ENCODE assay signal across 14 cellular contexts in the genomic region with DNA sequence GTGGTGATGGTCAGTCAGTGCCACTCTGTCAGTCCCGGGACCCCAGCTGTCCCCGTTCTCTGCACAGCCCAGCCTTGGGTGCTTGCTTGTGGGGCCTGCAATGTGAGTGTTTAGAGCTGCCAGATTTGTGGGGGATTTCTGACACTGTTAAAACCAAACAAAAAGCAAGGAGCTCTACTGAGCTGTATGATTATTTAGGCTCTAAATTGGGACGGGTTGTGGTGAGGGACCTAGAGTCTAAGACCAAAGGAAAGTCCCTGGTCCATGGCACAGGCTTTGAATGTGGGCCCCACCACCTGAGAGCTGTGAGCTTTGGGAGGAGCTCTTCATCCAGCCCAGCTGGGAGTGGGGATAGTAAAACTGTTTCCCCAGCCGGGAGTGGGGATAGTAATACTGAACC.
DNase-seq lines count a peak whose midpoint lies in the region; ATAC-seq and TF ChIP-seq lines count a peak whose summit lies in the region.
"Had no signal": no experiment of that assay in that cellular context is flagged by ENCODE, and none has a peak within 500 bp of the region (broad histone marks: within the 10 kb centered on the region; RNA-seq: fewer than 3 reads in every experiment).

No MANE protein-coding gene starts in this region.

- no peaks in the 10 kb centered on the region for H3K27me3 ChIP-seq in dorsolateral prefrontal cortex

- H3K9me3 Mint-ChIP-seq in activated CD4-positive, alpha-beta memory T cell treated with anti-CD3 and anti-CD28 coated beads for 36 hours: no peaks in the 10 kb centered on the region
- H3K9me3 Mint-ChIP-seq: natural killer cell had no signal

- CTCF ChIA-PET in activated CD4-positive, alpha-beta memory T cell treated with anti-CD3 and anti-CD28 coated beads for 36 hours (lab: Charles Lee): no interaction called here

- peak; percentile 47 for DNase-seq in GM10266 (ENCODE audit: extremely low spot score)
- no peak for DNase-seq in dorsolateral prefrontal cortex
- no peak for DNase-seq in A172 (ENCODE audit: low spot score)
- no peak for DNase-seq in GM19240 (ENCODE audit: insufficient read length, low spot score)
- no peak for DNase-seq in activated CD4-positive, alpha-beta memory T cell treated with anti-CD3 and anti-CD28 coated beads for 36 hours
- DNase-seq: activated naive CD4-positive, alpha-beta T cell; cortex of kidney; DND-41; foreskin melanocyte; islet precursor cell; natural killer cell had no signal

- no peaks in the 10 kb centered on the region for H3K27me3 Mint-ChIP-seq in activated CD4-positive, alpha-beta memory T cell treated with anti-CD3 and anti-CD28 coated beads for 36 hours

- no peak overlapping the region for H3K4me3 ChIP-seq in dorsolateral prefrontal cortex

- intact Hi-C loops in dorsolateral prefrontal cortex (cut with DNase I): no loop called here
- intact Hi-C loops in activated CD4-positive, alpha-beta memory T cell treated with anti-CD3 and anti-CD28 coated beads for 36 hours (cut with micrococcal nuclease): no loop called here

- no peaks in the 10 kb centered on the region for H3K36me3 Mint-ChIP-seq in activated CD4-positive, alpha-beta memory T cell treated with anti-CD3 and anti-CD28 coated beads for 36 hours
- H3K36me3 Mint-ChIP-seq: natural killer cell had no signal

- no peak overlapping the region for H3K4me3 Mint-ChIP-seq in activated CD4-positive, alpha-beta memory T cell treated with anti-CD3 and anti-CD28 coated beads for 36 hours
- H3K4me3 Mint-ChIP-seq: natural killer cell had no signal

- TF ChIP-seq CTCF in GM10266 (IDR thresholded peaks at IDR 0.05; ENCODE audit: control insufficient read depth, insufficient read depth, low read depth, missing control alignments) (no peak), dorsolateral prefrontal cortex (IDR thresholded peaks at IDR 0.05 in 54 of 56, conservative IDR thresholded peaks at IDR 0.05 in 2 of 56; ENCODE audit: low read depth in 1 of 56, partially characterized antibody in 56 of 56) (no peak)

- no peak overlapping the region for H3K27ac Mint-ChIP-seq in activated CD4-positive, alpha-beta memory T cell treated with anti-CD3 and anti-CD28 coated beads for 36 hours
- H3K27ac Mint-ChIP-seq: natural killer cell had no signal

- POLR2A ChIA-PET in activated CD4-positive, alpha-beta memory T cell treated with anti-CD3 and anti-CD28 coated beads for 36 hours (lab: Charles Lee): interaction anchor here (1.1 kb wide), 1 partner anchor 46 kb away, joined by 3 read pairs; no protein-coding TSS in a partner anchor

- peak overlapping the region in 40 of 59 donors; percentile 9 to 90 (median 77) for H3K27ac ChIP-seq in dorsolateral prefrontal cortex

- H3K4me1 Mint-ChIP-seq in activated CD4-positive, alpha-beta memory T cell treated with anti-CD3 and anti-CD28 coated beads for 36 hours (ENCODE audit: low read depth): peaks cover 36% of the 10 kb centered on the region

- peak; percentile 51 for ATAC-seq in GM19043 (IDR thresholded peaks at IDR 0.05; ENCODE audit: low read depth, unreplicated experiment)
- ATAC-seq in HG02884 (IDR thresholded peaks at IDR 0.05; ENCODE audit: unreplicated experiment): peak; percentile 62
- ATAC-seq in GM21390 (IDR thresholded peaks at IDR 0.05; ENCODE audit: unreplicated experiment): no peak
